Comparison of ENCODE assay signal across 14 cellular contexts in genomic region chr1:28213315-28213714, GRCh38. TPM values are rescaled to one million over a fixed set of nuclear protein-coding genes. Genes with fewer than 3 reads are reported as not detected.
DNase-seq lines count a peak whose midpoint lies in the region; ATAC-seq, FAIRE-seq and TF ChIP-seq lines count a peak whose summit lies in the region.
"Had no signal": no experiment of that assay in that cellular context is flagged by ENCODE, and none has a peak within 500 bp of the region (broad histone marks: within the 10 kb centered on the region; RNA-seq: fewer than 3 reads in every experiment).

No MANE protein-coding gene starts in this region.

- dilution Hi-C loops in IMR-90 (cut with HindIII; ENCODE audit: low sequenced_read_pairs, unreplicated experiment), result no loop called here

- 0 out of 2 replicates have a peak, but pooled peaks cover 4% of the 10 kb centered on the region for H4K20me1 ChIP-seq in IMR-90 (ENCODE audit: insufficient read depth, low read length)
- H4K20me1 ChIP-seq in K562 (replicated peaks; ENCODE audit: control insufficient read depth, insufficient read depth, low read length), result no peaks in the 10 kb centered on the region

- BruUV-seq in IMR-90 (replicated peaks; lab: Mats Ljungman, UMichigan) (no TSS peak), K562 (replicated peaks; lab: Mats Ljungman, UMichigan) (no TSS peak)

- no peak overlapping the region for H2BK15ac ChIP-seq in IMR-90 (ENCODE audit: low read depth, low read length)

- peaks cover 15% of the 10 kb centered on the region for H3K36me3 ChIP-seq in IMR-90 (ENCODE audit: control insufficient read depth, insufficient read depth, low read length)
- peaks cover 72% of the 10 kb centered on the region for H3K36me3 ChIP-seq in K562 (ENCODE audit: control insufficient read depth, insufficient read depth, low read length)
- peaks cover 11 to 60% of the 10 kb centered on the region in 2 donors for H3K36me3 ChIP-seq in psoas muscle (ENCODE audit: insufficient read depth in 1 of 2, low read depth in 1 of 2)

- ATAC-seq in IMR-90 (ENCODE audit: low read depth) (no peak), K562 (no peak), psoas muscle (no peak), HG03342 (IDR thresholded peaks at IDR 0.05; ENCODE audit: unreplicated experiment) (no peak), HG03025 (IDR thresholded peaks at IDR 0.05; ENCODE audit: low FRiP score, unreplicated experiment) (no peak)

- no peak overlapping the region for H2AFZ ChIP-seq in IMR-90 (replicated peaks; ENCODE audit: low read length, poor library complexity)
- H2AFZ ChIP-seq in K562 (ENCODE audit: low read depth, low read length), result no peak overlapping the region

- no peak overlapping the region for H4K8ac ChIP-seq in IMR-90 (ENCODE audit: low read depth in 2 of 2, low read length in 2 of 2)

- H3K27me3 ChIP-seq in IMR-90 (ENCODE audit: control insufficient read depth, insufficient read depth, low read length) (no peaks in the 10 kb centered on the region), K562 (ENCODE audit: control insufficient read depth in 2 of 2, insufficient read depth in 2 of 2, low read length in 2 of 2) (no peaks in the 10 kb centered on the region), psoas muscle (ENCODE audit: insufficient read depth in 3 of 3, low read length in 2 of 3) (no peaks in the 10 kb centered on the region)
- H3K27me3 ChIP-seq: BLaER1 had no signal

- CTCF ChIA-PET in IMR-90 (lab: Yijun Ruan, JAX), result interaction anchor here (3.0 kb wide), 1 partner anchor 122 kb away, joined by 11 read pairs; no protein-coding TSS in a partner anchor
- CTCF ChIA-PET in K562 (lab: Yijun Ruan, JAX; ENCODE audit: low intra/inter-chr PET ratio), result no interaction called here

- intact Hi-C loops in IMR-90 (cut with micrococcal nuclease) (no loop called here), K562 (cut with micrococcal nuclease) (no loop called here), psoas muscle (cut with DNase I) (no loop called here)

- H2AK5ac ChIP-seq in IMR-90 (ENCODE audit: low read depth, low read length), result no peak overlapping the region

- H3K27ac ChIP-seq in IMR-90 (ENCODE audit: insufficient read depth, low read length), result no peak overlapping the region
- peak overlapping the region; percentile 43; the same call in 1 of the 3 replicates for H3K27ac ChIP-seq in K562 (ENCODE audit: extremely low read depth, low read depth, low read length)
- peak overlapping the region; percentile 53 for H3K27ac ChIP-seq in psoas muscle
- H3K27ac ChIP-seq: BLaER1 had no signal

- TF ChIP-seq POLR2A in IMR-90 (IDR thresholded peaks at IDR 0.05; ENCODE audit: low read depth, low read length) (no peak), K562 (conservative IDR thresholded peaks at IDR 0.05) (no peak)

- DNase-seq in IMR-90, result no peak
- DNase-seq in K562 (ENCODE audit: extremely low read depth in 1 of 4, low spot score in 3 of 4), result peak in 1 of 4 experiments; percentile 20
- no peak for DNase-seq in frontal cortex (ENCODE audit: low spot score in 2 of 2)
- DNase-seq in psoas muscle, result no peak
- DNase-seq in globus pallidus (ENCODE audit: low spot score), result no peak
- DNase-seq: Caco-2; CD8-positive, alpha-beta memory T cell; DND-41; GDM1; HCEC 1CT had no signal

- no peak overlapping the region for H2BK120ac ChIP-seq in IMR-90 (ENCODE audit: low read depth, low read length)

- no peak overlapping the region for H3K4me3 ChIP-seq in IMR-90 (ENCODE audit: insufficient read depth, low read depth, low read length)
- H3K4me3 ChIP-seq in K562, result no peak overlapping the region
- H3K4me3 ChIP-seq in psoas muscle, result no peak overlapping the region
- H3K4me3 ChIP-seq: BLaER1 had no signal

- POLR2A ChIA-PET in IMR-90 (lab: Charles Lee; ENCODE audit: unreplicated experiment), result no interaction called here
- POLR2A ChIA-PET in K562 (lab: Yijun Ruan, JAX), result interaction anchor here (0.7 to 1.6 kb wide), 5 partner anchors 17 to 1744 kb away, joined by 3 to 6 read pairs (median 4); no protein-coding TSS in a partner anchor

- FAIRE-seq in K562 (lab: Jason Lieb, UNC) (no peak), frontal cortex (lab: Jason Lieb, UNC) (peak; percentile 52)
- FAIRE-seq: GM12892 had no signal

- TF ChIP-seq RAD21 in IMR-90 (IDR thresholded peaks at IDR 0.05; ENCODE audit: low read length) (no peak), K562 (CRISPR knock-in tag; conservative IDR thresholded peaks at IDR 0.05 in 1 of 2, IDR thresholded peaks at IDR 0.05 in 1 of 2) (no peak)

- no peak overlapping the region for H4K5ac ChIP-seq in IMR-90 (ENCODE audit: low read depth, low read length)

- no peak overlapping the region for H3K4ac ChIP-seq in IMR-90 (ENCODE audit: low read depth, low read length)

- H4K91ac ChIP-seq in IMR-90 (ENCODE audit: insufficient read depth, low read depth, low read length), result no peak overlapping the region

- H3K9me1 ChIP-seq in IMR-90 (ENCODE audit: insufficient read depth, low read length) (no peaks in the 10 kb centered on the region), K562 (ENCODE audit: control insufficient read depth, insufficient read depth, low read length) (no peaks in the 10 kb centered on the region)

- H3K4me1 ChIP-seq in IMR-90 (ENCODE audit: control insufficient read depth, insufficient read depth, low read length) (no peaks in the 10 kb centered on the region), K562 (replicated peaks in 1 of 2; ENCODE audit: control insufficient read depth in 2 of 2, insufficient read depth in 2 of 2, low read length in 2 of 2) (peaks cover 0 to 2% of the 10 kb centered on the region in 2 experiments; a peak in 1 of 5 replicates), psoas muscle (peaks cover 22% of the 10 kb centered on the region)
- H3K4me1 ChIP-seq: Caco-2 had no signal

- H3K79me1 ChIP-seq in IMR-90 (ENCODE audit: low read depth in 1 of 2, low read length in 2 of 2), result peaks cover 3 to 22% of the 10 kb centered on the region in 2 experiments

- H3K9me3 ChIP-seq in IMR-90 (ENCODE audit: control insufficient read depth, insufficient read depth, low read length) (no peaks in the 10 kb centered on the region), K562 (replicated peaks; ENCODE audit: control insufficient read depth, insufficient read depth, low read depth, low read length) (no peaks in the 10 kb centered on the region), psoas muscle (no peaks in the 10 kb centered on the region)
- H3K9me3 ChIP-seq: BLaER1, Caco-2 had no signal

- in situ Hi-C loops in IMR-90 (cut with MboI; ENCODE audit: low sequenced_read_pairs), result loop anchor here (25.0 kb wide), 1 partner anchor 351 kb away; the partner anchor contains the start of gene THEMIS2
- in situ Hi-C loops in K562 (cut with MboI), result loop anchor here (5.0 kb wide), 1 partner anchor 121 kb away; no protein-coding TSS in a partner anchor

- no peak overlapping the region for H3K56ac ChIP-seq in IMR-90 (ENCODE audit: extremely low read depth, insufficient read depth, low read length)

- H3K9ac ChIP-seq in IMR-90 (ENCODE audit: low read depth, low read length) (no peak overlapping the region), K562 (ENCODE audit: insufficient read depth in 1 of 2, low read depth in 2 of 2, low read length in 2 of 2) (no peak overlapping the region)
- H3K9ac ChIP-seq: BLaER1 had no signal

- no peak overlapping the region for H3K14ac ChIP-seq in IMR-90 (replicated peaks; ENCODE audit: low read depth, low read length)

- no peak overlapping the region for H2BK5ac ChIP-seq in IMR-90 (ENCODE audit: low read depth, low read length, poor library complexity, severe bottlenecking)

- H3K18ac ChIP-seq in IMR-90 (ENCODE audit: low read depth, low read length), result no peak overlapping the region

- no peak for TF ChIP-seq EP300 in K562 (IDR thresholded peaks at IDR 0.05; ENCODE audit: low read length)

- no peak overlapping the region for H3K23ac ChIP-seq in IMR-90 (ENCODE audit: low read depth, low read length)

- no peak for TF ChIP-seq CTCF in IMR-90 (conservative IDR thresholded peaks at IDR 0.05; ENCODE audit: low read depth, low read length)
- TF ChIP-seq CTCF in K562 (IDR thresholded peaks at IDR 0.05 in 2 of 3, conservative IDR thresholded peaks at IDR 0.05 in 1 of 3; ENCODE audit: insufficient read depth in 2 of 3, low read depth in 1 of 3, low read length in 3 of 3), result no peak
- no peak for TF ChIP-seq CTCF in psoas muscle (IDR thresholded peaks at IDR 0.05)

- H3K4me2 ChIP-seq in IMR-90 (ENCODE audit: low read depth, low read length), result no peak overlapping the region
- H3K4me2 ChIP-seq in K562 (ENCODE audit: insufficient read depth, low read length), result no peak overlapping the region
- H3K4me2 ChIP-seq: BLaER1 had no signal

- no peak overlapping the region for H2BK20ac ChIP-seq in IMR-90 (ENCODE audit: low read depth, low read length)

- H2AK9ac ChIP-seq in IMR-90 (replicated peaks; ENCODE audit: low read depth, low read length, poor library complexity), result no peak overlapping the region

- H3K79me2 ChIP-seq in K562 (ENCODE audit: control insufficient read depth, insufficient read depth, low read length), result peaks cover 32% of the 10 kb centered on the region

- no CpG with 5 or more reads among the region's 2 CpGs for WGBS in IMR-90 (ENCODE audit: extremely low coverage in 2 of 2, insufficient read length in 1 of 2), 2 experiments
- WGBS in K562 (ENCODE audit: insufficient coverage, low coverage, missing lambda C conversion rate), result 55% methylated on average over 2 of the region's 2 CpGs
- WGBS in psoas muscle, 3 donors, result 31 to 92% (median 56%) methylated on average over 2 of the region's 2 CpGs

RNA-seq across cellular contexts. Expression of gene DNAJC8, which starts 19.5 kb away (rescaled TPM):
- total RNA-seq in IMR-90 (2012; rRNA removed) (53.6 and 70.5 TPM in 2 replicates), K562 (2014; rRNA removed) (132 and 186 TPM in 2 replicates), K562 (2014; rRNA removed; fragmentation: Illumina TruSeq; extraction: Trizol) (209 and 236 TPM in 2 replicates), K562 (2015; rRNA removed; fragmentation: Illumina TruSeq; extraction: Trizol) (220 and 230 TPM in 2 replicates), K562 (2021) (143 and 153 TPM in 2 replicates), frontal cortex (56.3 TPM), psoas muscle (10 to 100 TPM; 46.6 to 64.0 (median 53.5) TPM)
- polyA plus RNA-seq in IMR-90 (2012; rRNA removed) (77.0 and 81.0 TPM in 2 replicates), K562 (2011; rRNA removed) (150 and 176 TPM in 2 replicates), K562 (2014; fragmentation: Illumina TruSeq; extraction: Trizol) (279 and 343 TPM in 2 replicates), K562 (2014; fragmentation: Nextera tagmentation; extraction: Ambion mirVana) (100 to 1,000 TPM; 264 to 508 TPM), K562 (2014; rRNA removed) (180 and 202 TPM in 2 replicates), psoas muscle (100 to 1,000 TPM in 1 of 3 donors, 10 to 100 TPM in 2; 67.8 to 116 (median 85.5) TPM)
- 16.8 and 33.3 TPM in 2 replicates for polyA plus RNA-seq in IMR-90 (2012; cell fraction: cytosol; rRNA removed)
- polyA plus RNA-seq in IMR-90 (2012; cell fraction: nucleus; rRNA removed; ENCODE audit: low replicate concordance), result 9.8 and 42.2 TPM in 2 replicates
- total RNA-seq in K562 (2011; cell fraction: chromatin; rRNA removed; ENCODE audit: low replicate concordance), result 32.8 and 70.6 TPM in 2 replicates
- total RNA-seq in K562 (2011; cell fraction: nucleolus; rRNA removed), result 23.7 and 23.8 TPM in 2 replicates
- 45.8 and 58.7 TPM in 2 replicates for total RNA-seq in K562 (2011; cell fraction: nucleoplasm; rRNA removed)
- 82.1 and 115 TPM in 2 replicates for polyA plus RNA-seq in K562 (2011; cell fraction: cytosol; rRNA removed)
- 52.7 and 76.2 TPM in 2 replicates for polyA plus RNA-seq in K562 (2011; cell fraction: nucleus; rRNA removed)
- 151 and 153 TPM in 2 replicates for polyA plus RNA-seq in K562 (2012)
- polyA minus RNA-seq in K562 (2011; rRNA and poly(A)+ RNA removed), result 63.9 and 71.8 TPM in 2 replicates
- polyA minus RNA-seq in K562 (2011; cell fraction: cytosol; rRNA and poly(A)+ RNA removed), result 25.2 and 30.5 TPM in 2 replicates
- 11.4 and 23.2 TPM in 2 replicates for polyA minus RNA-seq in K562 (2011; cell fraction: nucleus; rRNA and poly(A)+ RNA removed)

RNA-seq across cellular contexts. Expression of gene ATP5IF1, which starts 22.6 kb away (rescaled TPM):
- total RNA-seq in IMR-90 (2012; rRNA removed) (33.7 and 120 TPM in 2 replicates), K562 (2014; rRNA removed) (1,281 and 1,288 TPM in 2 replicates), K562 (2014; rRNA removed; fragmentation: Illumina TruSeq; extraction: Trizol) (303 and 353 TPM in 2 replicates), K562 (2015; rRNA removed; fragmentation: Illumina TruSeq; extraction: Trizol) (425 and 445 TPM in 2 replicates), K562 (2021) (380 and 403 TPM in 2 replicates), frontal cortex (67.7 TPM), psoas muscle (100 to 1,000 TPM; 124 to 295 (median 217) TPM)
- polyA plus RNA-seq in IMR-90 (2012; rRNA removed) (105 and 143 TPM in 2 replicates), K562 (2011; rRNA removed) (343 and 388 TPM in 2 replicates), K562 (2014; fragmentation: Illumina TruSeq; extraction: Trizol) (338 and 607 TPM in 2 replicates), K562 (2014; fragmentation: Nextera tagmentation; extraction: Ambion mirVana) (100 to 1,000 TPM; 292 to 545 TPM), K562 (2014; rRNA removed) (1,422 and 1,500 TPM in 2 replicates), psoas muscle (100 to 1,000 TPM; 125 to 332 (median 293) TPM)
- polyA plus RNA-seq in IMR-90 (2012; cell fraction: cytosol; rRNA removed), result 291 and 630 TPM in 2 replicates
- 54.6 and 152 TPM in 2 replicates for polyA plus RNA-seq in IMR-90 (2012; cell fraction: nucleus; rRNA removed; ENCODE audit: low replicate concordance)
- 48.2 and 59.7 TPM in 2 replicates for total RNA-seq in K562 (2011; cell fraction: chromatin; rRNA removed; ENCODE audit: low replicate concordance)
- 75.0 and 82.2 TPM in 2 replicates for total RNA-seq in K562 (2011; cell fraction: nucleolus; rRNA removed)
- total RNA-seq in K562 (2011; cell fraction: nucleoplasm; rRNA removed), result 110 and 124 TPM in 2 replicates
- 299 and 407 TPM in 2 replicates for polyA plus RNA-seq in K562 (2011; cell fraction: cytosol; rRNA removed)
- polyA plus RNA-seq in K562 (2011; cell fraction: nucleus; rRNA removed), result 273 and 321 TPM in 2 replicates
- 405 and 915 TPM in 2 replicates for polyA plus RNA-seq in K562 (2012)
- 92.2 and 94.1 TPM in 2 replicates for polyA minus RNA-seq in K562 (2011; rRNA and poly(A)+ RNA removed)
- polyA minus RNA-seq in K562 (2011; cell fraction: cytosol; rRNA and poly(A)+ RNA removed), result 78.4 and 106 TPM in 2 replicates
- 40.0 and 57.4 TPM in 2 replicates for polyA minus RNA-seq in K562 (2011; cell fraction: nucleus; rRNA and poly(A)+ RNA removed)

RNA-seq across cellular contexts. Expression of gene PTAFR, which starts 36.8 kb away (rescaled TPM):
- total RNA-seq in IMR-90 (2012; rRNA removed) (under 0.01 and 0.18 TPM in 2 replicates), K562 (2014; rRNA removed) (0.20 TPM in 1 of 2 replicates, not detected in the other), K562 (2014; rRNA removed; fragmentation: Illumina TruSeq; extraction: Trizol) (0.22 and 0.25 TPM in 2 replicates), K562 (2015; rRNA removed; fragmentation: Illumina TruSeq; extraction: Trizol) (0.30 and 0.36 TPM in 2 replicates), K562 (2021) (0.36 and 0.55 TPM in 2 replicates), frontal cortex (1.2 TPM), psoas muscle (1 to 10 TPM in 3 of 4 donors, under 1 TPM in 1; 0.92 to 1.4 (median 1.2) TPM)
- polyA plus RNA-seq in IMR-90 (2012; rRNA removed) (0.17 and 0.30 TPM in 2 replicates), K562 (2011; rRNA removed) (0.43 and 0.45 TPM in 2 replicates), K562 (2014; fragmentation: Illumina TruSeq; extraction: Trizol) (0.26 and 0.33 TPM in 2 replicates), K562 (2014; fragmentation: Nextera tagmentation; extraction: Ambion mirVana) (under 1 TPM; 0.15 to 0.48 TPM), K562 (2014; rRNA removed) (0.32 and 0.52 TPM in 2 replicates), psoas muscle (under 1 TPM; 0.31 to 0.90 (median 0.49) TPM)
- 0.09 and 0.11 TPM in 2 replicates for polyA plus RNA-seq in IMR-90 (2012; cell fraction: cytosol; rRNA removed)
- polyA plus RNA-seq in IMR-90 (2012; cell fraction: nucleus; rRNA removed; ENCODE audit: low replicate concordance), result 0.06 and 0.16 TPM in 2 replicates
- 0.56 and 1.2 TPM in 2 replicates for total RNA-seq in K562 (2011; cell fraction: chromatin; rRNA removed; ENCODE audit: low replicate concordance)
- total RNA-seq in K562 (2011; cell fraction: nucleolus; rRNA removed), result 0.50 and 0.53 TPM in 2 replicates
- total RNA-seq in K562 (2011; cell fraction: nucleoplasm; rRNA removed), result 0.46 and 0.66 TPM in 2 replicates
- polyA plus RNA-seq in K562 (2011; cell fraction: cytosol; rRNA removed), result 0.83 and 1.4 TPM in 2 replicates
- polyA plus RNA-seq in K562 (2011; cell fraction: nucleus; rRNA removed), result 0.18 and 0.40 TPM in 2 replicates
- 0.31 and 0.51 TPM in 2 replicates for polyA plus RNA-seq in K562 (2012)
- 0.48 and 0.67 TPM in 2 replicates for polyA minus RNA-seq in K562 (2011; rRNA and poly(A)+ RNA removed)
- polyA minus RNA-seq in K562 (2011; cell fraction: cytosol; rRNA and poly(A)+ RNA removed), result not detected in 2 replicates
- polyA minus RNA-seq in K562 (2011; cell fraction: nucleus; rRNA and poly(A)+ RNA removed), result 0.13 and 0.22 TPM in 2 replicates

RNA-seq across cellular contexts. Expression of gene SESN2, which starts 46.0 kb away (rescaled TPM):
- 8.1 and 10.2 TPM in 2 replicates for total RNA-seq in IMR-90 (2012; rRNA removed)
- 20.9 and 21.7 TPM in 2 replicates for polyA plus RNA-seq in IMR-90 (2012; rRNA removed)
- 12.0 and 27.8 TPM in 2 replicates for polyA plus RNA-seq in IMR-90 (2012; cell fraction: cytosol; rRNA removed)
- polyA plus RNA-seq in IMR-90 (2012; cell fraction: nucleus; rRNA removed; ENCODE audit: low replicate concordance), result 32.4 and 50.9 TPM in 2 replicates
- total RNA-seq in K562 (2011; cell fraction: chromatin; rRNA removed; ENCODE audit: low replicate concordance), result 14.6 and 34.6 TPM in 2 replicates
- total RNA-seq in K562 (2011; cell fraction: nucleolus; rRNA removed), result 26.1 and 26.2 TPM in 2 replicates
- 23.4 and 26.2 TPM in 2 replicates for total RNA-seq in K562 (2011; cell fraction: nucleoplasm; rRNA removed)
- total RNA-seq in K562 (2014; rRNA removed), result 54.4 and 55.3 TPM in 2 replicates
- 16.8 and 16.9 TPM in 2 replicates for total RNA-seq in K562 (2014; rRNA removed; fragmentation: Illumina TruSeq; extraction: Trizol)
- total RNA-seq in K562 (2015; rRNA removed; fragmentation: Illumina TruSeq; extraction: Trizol), result 9.4 and 10.0 TPM in 2 replicates
- total RNA-seq in K562 (2021), result 61.1 and 71.3 TPM in 2 replicates
- polyA plus RNA-seq in K562 (2011; rRNA removed), result 15.4 and 34.4 TPM in 2 replicates
- 28.3 and 29.9 TPM in 2 replicates for polyA plus RNA-seq in K562 (2011; cell fraction: cytosol; rRNA removed)
- polyA plus RNA-seq in K562 (2011; cell fraction: nucleus; rRNA removed), result 26.7 and 31.1 TPM in 2 replicates
- 24.3 and 118 TPM in 2 replicates for polyA plus RNA-seq in K562 (2012)
- 47.6 and 61.0 TPM in 2 replicates for polyA plus RNA-seq in K562 (2014; fragmentation: Illumina TruSeq; extraction: Trizol)
- polyA plus RNA-seq in K562 (2014; fragmentation: Nextera tagmentation; extraction: Ambion mirVana), result 1 to 10 TPM; 3.7 to 5.4 TPM
- 40.8 and 47.3 TPM in 2 replicates for polyA plus RNA-seq in K562 (2014; rRNA removed)
- 13.4 and 14.9 TPM in 2 replicates for polyA minus RNA-seq in K562 (2011; rRNA and poly(A)+ RNA removed)
- polyA minus RNA-seq in K562 (2011; cell fraction: cytosol; rRNA and poly(A)+ RNA removed), result 15.4 and 28.6 TPM in 2 replicates
- polyA minus RNA-seq in K562 (2011; cell fraction: nucleus; rRNA and poly(A)+ RNA removed), result 6.6 and 11.0 TPM in 2 replicates
- 4.5 TPM for total RNA-seq in frontal cortex
- total RNA-seq in psoas muscle, result 10 to 100 TPM in 3 of 4 donors, 1 to 10 TPM in 1; 8.1 to 25.5 (median 12.2) TPM
- 10 to 100 TPM in 2 of 3 donors, 1 to 10 TPM in 1; 9.1 to 34.9 (median 12.4) TPM for polyA plus RNA-seq in psoas muscle
